8 cellular contexts compared by ENCODE assay signal in genomic region chrX:107659768-107660167, GRCh38. TPM values are rescaled to one million over a fixed set of nuclear protein-coding genes. Genes with fewer than 3 reads are reported as not detected.
DNase-seq lines count a peak whose midpoint lies in the region; ATAC-seq and TF ChIP-seq lines count a peak whose summit lies in the region.

No MANE protein-coding gene starts in this region.

- H3K4me3 ChIP-seq in esophagus squamous epithelium, result no peak overlapping the region
- no peak overlapping the region for H3K4me3 ChIP-seq in ovary

- DNase-seq in ELR (ENCODE audit: low read depth) (peak; percentile 60), HFFc6 (peak; percentile 44), RKO (ENCODE audit: low spot score) (peak; percentile 74), esophagus squamous epithelium (lab: John Stamatoyannopoulos, UW) (no peak), ovary (no peak), hepatic stellate cell (ENCODE audit: low spot score) (no peak)
- no peak for DNase-seq in effector CD4-positive, alpha-beta T cell

- intact Hi-C loops in esophagus squamous epithelium (cut with DNase I) (loop anchor here (5.0 kb wide), 1 partner anchor 118 kb away; the partner anchor contains the start of genes NCBP2L and TSC22D3), ovary (cut with DNase I) (loop anchor here in 3 of 4 donors (5.0 to 10.0 kb wide), 2 partner anchors 118 to 235 kb away; partner anchors contain the start of genes NCBP2L (in 3 of the 3) and TSC22D3 (in 3 of the 3))

- H3K27me3 Mint-ChIP-seq in HFFc6 (ENCODE audit: insufficient read depth), result peaks cover 2% of the 10 kb centered on the region

- H3K27me3 ChIP-seq in esophagus squamous epithelium (no peaks in the 10 kb centered on the region), ovary (no peaks in the 10 kb centered on the region)

- H3K9me3 Mint-ChIP-seq in HFFc6, result no peaks in the 10 kb centered on the region

- 33 to 50% methylated on average over 1 of the region's 1 CpG for WGBS in esophagus squamous epithelium, 2 donors
- WGBS in ovary, 3 donors, result 43 to 76% (median 55%) methylated on average over 1 of the region's 1 CpG

- H3K27ac Mint-ChIP-seq in HFFc6, result no peak overlapping the region

- no peak for TF ChIP-seq EP300 in ovary (IDR thresholded peaks at IDR 0.05)

- H3K4me3 Mint-ChIP-seq in HFFc6, result no peak overlapping the region

- TF ChIP-seq CTCF in HFFc6 (IDR thresholded peaks at IDR 0.05), result peak; percentile 75
- peak; percentile 17 to 77 (median 62) for TF ChIP-seq CTCF in esophagus squamous epithelium (IDR thresholded peaks at IDR 0.05)
- peak; percentile 49 to 65 (median 64) for TF ChIP-seq CTCF in ovary (IDR thresholded peaks at IDR 0.05)

- peak overlapping the region in 1 of 4 donors; percentile 25 for H3K27ac ChIP-seq in esophagus squamous epithelium
- H3K27ac ChIP-seq in ovary, result no peak overlapping the region

- TF ChIP-seq POLR2A in esophagus squamous epithelium (IDR thresholded peaks at IDR 0.05) (no peak), ovary (IDR thresholded peaks at IDR 0.05) (no peak)

- H3K36me3 ChIP-seq in esophagus squamous epithelium, result no peaks in the 10 kb centered on the region
- H3K36me3 ChIP-seq in ovary, result no peaks in the 10 kb centered on the region

- no peaks in the 10 kb centered on the region for H3K36me3 Mint-ChIP-seq in HFFc6 (ENCODE audit: low read depth)

- ATAC-seq in HG03457 (IDR thresholded peaks at IDR 0.05; ENCODE audit: unreplicated experiment), result no peak

- H3K9me3 ChIP-seq in esophagus squamous epithelium (no peaks in the 10 kb centered on the region), ovary (no peaks in the 10 kb centered on the region)

- H3K4me1 ChIP-seq in esophagus squamous epithelium (peaks cover 0 to 15% (median 3%) of the 10 kb centered on the region in 3 donors), ovary (ENCODE audit: insufficient read depth) (peaks cover 2% of the 10 kb centered on the region)

- peaks cover 16% of the 10 kb centered on the region for H3K4me1 Mint-ChIP-seq in HFFc6 (ENCODE audit: low read depth)

RNA-seq across cellular contexts. Expression of gene PRPS1, which starts 31.5 kb away (rescaled TPM):
- total RNA-seq in HFFc6 (2021; fragmentation: NEBNext Ultra II Directional; extraction: Animal tissue kit (Norgen Biotek cat#: 25700)), result 10 to 100 TPM; 67.8 to 78.6 (median 73.7) TPM
- total RNA-seq in esophagus squamous epithelium (10 to 100 TPM in 3 of 4 donors, 1 to 10 TPM in 1; 9.1 to 18.1 (median 16.5) TPM), ovary (10 to 100 TPM; 19.6 to 40.9 (median 32.8) TPM)
- 10 to 100 TPM; 20.0 to 72.3 TPM for polyA plus RNA-seq in ovary

Comparison
In these comparisons a context has a peak if more than half of its experiments do, and no peak if none do; other contexts are left out.
1. DNase-seq: peak in ELR (single experiment), HFFc6 (single experiment) and RKO (single experiment); none in esophagus squamous epithelium (single experiment), ovary (0 of 5), effector CD4-positive, alpha-beta T cell (single experiment) and hepatic stellate cell (single experiment).
2. Peak in every context shown above with its lines, with median percentiles within 50 percentile points of each other: CTCF ChIP-seq.